Comparison of ENCODE assay signal across 8 cellular contexts in genomic region chr20:38825901-38826625, GRCh38. TPM values are rescaled to one million over a fixed set of nuclear protein-coding genes. Genes with fewer than 3 reads are reported as not detected.
A peak's percentile ranks its signal among the peaks of the same experiment; 100 is the strongest.
DNase-seq lines count a peak whose midpoint lies in the region; ATAC-seq and TF ChIP-seq lines count a peak whose summit lies in the region.

No MANE protein-coding gene starts in this region.

- H3K27me3 ChIP-seq in fibroblast of lung (ENCODE audit: control insufficient read depth, insufficient read depth, low read length): no peaks in the 10 kb centered on the region

- DNase-seq in AG08395 (ENCODE audit: low spot score): peak; percentile 21
- peak; percentile 53 for DNase-seq in HCEC 1CT
- peak; percentile 91 for DNase-seq in NCI-H69 (lab: John Stamatoyannopoulos, UW)
- DNase-seq in fibroblast of lung (ENCODE audit: low read depth in 2 of 2): peak; percentile 31 to 78
- no peak for DNase-seq in chondrocyte (ENCODE audit: low spot score)
- DNase-seq in activated gamma-delta T cell treated with Interleukin-2 at 50 U/mL for 16 hours: no peak

- no peaks in the 10 kb centered on the region for H3K36me3 Mint-ChIP-seq in chondrocyte (ENCODE audit: low read depth)

- no peak overlapping the region for H3K27ac ChIP-seq in fibroblast of lung (ENCODE audit: insufficient read depth, low read length)

- peaks cover 7% of the 10 kb centered on the region for H3K9me3 Mint-ChIP-seq in chondrocyte (ENCODE audit: low read depth)

- no peaks in the 10 kb centered on the region for H3K79me2 ChIP-seq in fibroblast of lung (ENCODE audit: control insufficient read depth, insufficient read depth, low read length)

- H3K4me2 ChIP-seq in fibroblast of lung (ENCODE audit: extremely low read depth, insufficient read depth, low read length): no peak overlapping the region

- H3K36me3 ChIP-seq in fibroblast of lung (ENCODE audit: control insufficient read depth, insufficient read depth, low read length): no peaks in the 10 kb centered on the region

- no peaks in the 10 kb centered on the region for H3K4me1 ChIP-seq in fibroblast of lung (ENCODE audit: control insufficient read depth, extremely low read depth, insufficient read depth, low read length)

- no peak overlapping the region for H3K4me3 Mint-ChIP-seq in chondrocyte (ENCODE audit: unreplicated experiment)

- peaks cover 22% of the 10 kb centered on the region for H3K27me3 Mint-ChIP-seq in chondrocyte (ENCODE audit: low read depth)

- H3K9me3 ChIP-seq in fibroblast of lung (ENCODE audit: control insufficient read depth, insufficient read depth, low read depth, low read length): no peaks in the 10 kb centered on the region

- TF ChIP-seq CTCF in fibroblast of lung (conservative IDR thresholded peaks at IDR 0.05 in 1 of 2, IDR thresholded peaks at IDR 0.05 in 1 of 2; ENCODE audit: low read depth in 1 of 2, low read length in 2 of 2): no peak
- no peak for TF ChIP-seq CTCF in chondrocyte (IDR thresholded peaks at IDR 0.05)

- H3K27ac Mint-ChIP-seq in chondrocyte (ENCODE audit: unreplicated experiment): no peak overlapping the region

- H4K20me1 ChIP-seq in fibroblast of lung (ENCODE audit: control insufficient read depth, extremely low read depth, insufficient read depth, low read length): no peaks in the 10 kb centered on the region

- no peak overlapping the region for H3K4me3 ChIP-seq in fibroblast of lung (replicated peaks in 1 of 4; ENCODE audit: control extremely low read depth in 1 of 4, insufficient read depth in 1 of 4, low read depth in 3 of 4, low read length in 4 of 4)

- H2AFZ ChIP-seq in fibroblast of lung (ENCODE audit: low read length): no peak overlapping the region

- no peak overlapping the region for H3K9ac ChIP-seq in fibroblast of lung (ENCODE audit: insufficient read depth, low read length)

- H3K4me1 Mint-ChIP-seq in chondrocyte (ENCODE audit: low read depth): peaks cover 5% of the 10 kb centered on the region

- ATAC-seq in GM18868 (IDR thresholded peaks at IDR 0.05; ENCODE audit: unreplicated experiment) (no peak), GM18861 (IDR thresholded peaks at IDR 0.05; ENCODE audit: unreplicated experiment) (no peak)

RNA-seq across cellular contexts. Expression of gene PPP1R16B, which starts 20.6 kb away (rescaled TPM):
- total RNA-seq in fibroblast of lung (under 0.01 TPM in 2 replicates), chondrocyte (not detected in 3 replicates)
- not detected in 2 replicates for polyA plus RNA-seq in fibroblast of lung
- not detected in 2 replicates for polyA plus RNA-seq in fibroblast of lung (2012)
- polyA minus RNA-seq in fibroblast of lung (ENCODE audit: low replicate concordance): not detected in 2 replicates

Comparison
In these comparisons a context has a peak if more than half of its experiments do, and no peak if none do; other contexts are left out.
1. DNase-seq: peak in AG08395 (single experiment), HCEC 1CT (single experiment), NCI-H69 (single experiment) and fibroblast of lung (2 of 2); none in chondrocyte (single experiment) and activated gamma-delta T cell treated with Interleukin-2 at 50 U/mL for 16 hours (single experiment).